ENCODE assay signal across 1 cellular context in the genomic region with DNA sequence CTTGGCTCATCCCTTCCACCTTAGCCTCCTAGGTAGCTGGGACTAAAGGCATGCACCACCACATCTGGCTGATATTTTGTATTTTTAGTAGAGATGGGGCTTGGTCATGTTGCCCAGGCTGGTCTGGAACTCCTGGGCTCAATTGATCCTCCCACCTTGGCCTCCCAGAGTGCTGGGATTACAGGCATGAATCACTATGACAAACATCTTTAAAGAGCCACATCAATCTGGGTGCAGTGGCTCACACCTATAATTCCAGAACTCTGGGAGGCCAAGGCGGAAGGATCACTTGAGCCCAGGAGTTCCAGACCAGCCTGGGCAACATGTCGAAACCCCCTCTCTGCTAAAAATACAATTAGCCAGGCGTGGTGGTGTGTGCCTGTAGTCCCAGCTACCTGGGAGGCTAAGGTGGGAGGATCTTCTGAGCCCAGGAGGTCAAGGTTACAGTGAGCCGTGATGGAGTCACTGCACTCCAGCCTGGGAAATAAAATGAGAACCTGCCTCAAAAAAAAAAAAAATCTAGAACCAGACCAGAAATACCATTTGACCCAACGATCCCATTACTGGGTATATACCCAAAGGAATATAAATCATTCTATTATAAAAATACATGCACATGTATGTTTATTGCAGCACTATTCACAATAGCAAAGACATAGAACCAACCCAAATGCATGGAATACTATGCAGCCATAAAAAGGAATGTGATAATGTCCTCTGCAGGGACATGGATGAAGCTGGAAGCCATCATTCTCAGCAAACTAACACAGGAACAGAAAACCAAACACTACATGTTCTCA.
TF ChIP-seq lines count a peak whose summit lies in the region.

No MANE protein-coding gene starts in this region.

TF ChIP-seq in HepG2, 621 proteins besides CTCF, POLR2A, EP300 and RAD21:
- 0 out of 2 replicates have a peak, but pooled peaks have one; percentile 21 for TF ChIP-seq FOSL2 (CRISPR knock-in tag; IDR thresholded peaks at IDR 0.05)
